25 cellular contexts compared by ENCODE assay signal in genomic region chr4:8461616-8462015, GRCh38.
"Had no signal": no experiment of that assay in that cellular context is flagged by ENCODE, and none has a peak within 500 bp of the region (broad histone marks: within the 10 kb centered on the region; RNA-seq: fewer than 3 reads in every experiment).

No MANE protein-coding gene starts in this region.

- H3K27me3 ChIP-seq: colonic mucosa, esophagus muscularis mucosa, foreskin keratinocyte, gastroesophageal sphincter, heart left ventricle, hepatocyte, left lung, pancreas, right lobe of liver, suprapubic skin, upper lobe of left lung had no signal

- H3K4me1 ChIP-seq: colonic mucosa, foreskin keratinocyte, heart left ventricle, left lung, pancreas, right lobe of liver, suprapubic skin, upper lobe of left lung had no signal

- H3K27ac Mint-ChIP-seq: dendritic cell treated with granulocyte-macrophage colony-stimulating factor and Interleukin-4, amounts not matched to agents 40 ng/mL and 50 ng/mL, for 4 days; endodermal cell; nephron progenitor cell had no signal

- H3K4me3 ChIP-seq: colonic mucosa, esophagus muscularis mucosa, gastroesophageal sphincter, heart left ventricle, hepatocyte, left lung, pancreas, right lobe of liver, suprapubic skin, upper lobe of left lung had no signal

- H3K4me1 Mint-ChIP-seq: central memory CD8-positive, alpha-beta T cell; naive thymus-derived CD4-positive, alpha-beta T cell; stimulated activated naive CD8-positive, alpha-beta T cell treated with anti-CD3 and anti-CD28 coated beads, Interleukin-15, amount 100 ng/mL, for 72 hours had no signal

- H3K27ac ChIP-seq: colonic mucosa, esophagus muscularis mucosa, foreskin keratinocyte, heart left ventricle, hepatocyte, left lung, pancreas, right lobe of liver, suprapubic skin, upper lobe of left lung had no signal

- ATAC-seq: foreskin keratinocyte; gastroesophageal sphincter; heart left ventricle; left lung; naive thymus-derived CD4-positive, alpha-beta T cell; pancreas; right lobe of liver; stimulated activated naive CD8-positive, alpha-beta T cell treated with anti-CD3 and anti-CD28 coated beads, Interleukin-15, amount 100 ng/mL, for 72 hours had no signal

- DNase-seq: colonic mucosa; effector CD8-positive, alpha-beta T cell; endodermal cell; foreskin keratinocyte; heart left ventricle; left lung; mesendoderm; midbrain; naive thymus-derived CD4-positive, alpha-beta T cell; nephron progenitor cell; pancreas; right lobe of liver; small intestine; stimulated activated CD4-positive, alpha-beta T cell treated with anti-CD3 and anti-CD28 coated beads, Interleukin-15, amount 100 ng/mL, for 24 hours; stimulated activated CD4-positive, alpha-beta T cell treated with anti-CD3 and anti-CD28 coated beads, Interleukin-4, amount 100 ng/mL, for 1 hour; stimulated activated CD8-positive, alpha-beta memory T cell treated with anti-CD3 and anti-CD28 coated beads, Interleukin-4, amount 100 ng/mL, for 48 hours; stimulated activated naive CD4-positive, alpha-beta T cell; stimulated activated naive CD8-positive, alpha-beta T cell treated with anti-CD3 and anti-CD28 coated beads, Interleukin-15, amount 100 ng/mL, for 72 hours; upper lobe of left lung had no signal

- H3K4me3 Mint-ChIP-seq: central memory CD8-positive, alpha-beta T cell; dendritic cell treated with granulocyte-macrophage colony-stimulating factor and Interleukin-4, amounts not matched to agents 40 ng/mL and 50 ng/mL, for 4 days; endodermal cell; naive thymus-derived CD4-positive, alpha-beta T cell; nephron progenitor cell; stimulated activated naive CD8-positive, alpha-beta T cell treated with anti-CD3 and anti-CD28 coated beads, Interleukin-15, amount 100 ng/mL, for 72 hours had no signal

- H3K27me3 Mint-ChIP-seq: central memory CD8-positive, alpha-beta T cell; dendritic cell treated with granulocyte-macrophage colony-stimulating factor and Interleukin-4, amounts not matched to agents 40 ng/mL and 50 ng/mL, for 4 days; naive thymus-derived CD4-positive, alpha-beta T cell; stimulated activated naive CD8-positive, alpha-beta T cell treated with anti-CD3 and anti-CD28 coated beads, Interleukin-15, amount 100 ng/mL, for 72 hours had no signal

- H3K36me3 ChIP-seq: colonic mucosa had no signal

- H3K9me3 ChIP-seq: colonic mucosa, esophagus muscularis mucosa, gastroesophageal sphincter, heart left ventricle, left lung, pancreas, right lobe of liver, suprapubic skin, upper lobe of left lung had no signal

- H3K9me3 Mint-ChIP-seq: central memory CD8-positive, alpha-beta T cell; dendritic cell treated with granulocyte-macrophage colony-stimulating factor and Interleukin-4, amounts not matched to agents 40 ng/mL and 50 ng/mL, for 4 days; endodermal cell; nephron progenitor cell; stimulated activated naive CD8-positive, alpha-beta T cell treated with anti-CD3 and anti-CD28 coated beads, Interleukin-15, amount 100 ng/mL, for 72 hours had no signal
